ENCODE assay signal across 1 cellular context in the genomic region with DNA sequence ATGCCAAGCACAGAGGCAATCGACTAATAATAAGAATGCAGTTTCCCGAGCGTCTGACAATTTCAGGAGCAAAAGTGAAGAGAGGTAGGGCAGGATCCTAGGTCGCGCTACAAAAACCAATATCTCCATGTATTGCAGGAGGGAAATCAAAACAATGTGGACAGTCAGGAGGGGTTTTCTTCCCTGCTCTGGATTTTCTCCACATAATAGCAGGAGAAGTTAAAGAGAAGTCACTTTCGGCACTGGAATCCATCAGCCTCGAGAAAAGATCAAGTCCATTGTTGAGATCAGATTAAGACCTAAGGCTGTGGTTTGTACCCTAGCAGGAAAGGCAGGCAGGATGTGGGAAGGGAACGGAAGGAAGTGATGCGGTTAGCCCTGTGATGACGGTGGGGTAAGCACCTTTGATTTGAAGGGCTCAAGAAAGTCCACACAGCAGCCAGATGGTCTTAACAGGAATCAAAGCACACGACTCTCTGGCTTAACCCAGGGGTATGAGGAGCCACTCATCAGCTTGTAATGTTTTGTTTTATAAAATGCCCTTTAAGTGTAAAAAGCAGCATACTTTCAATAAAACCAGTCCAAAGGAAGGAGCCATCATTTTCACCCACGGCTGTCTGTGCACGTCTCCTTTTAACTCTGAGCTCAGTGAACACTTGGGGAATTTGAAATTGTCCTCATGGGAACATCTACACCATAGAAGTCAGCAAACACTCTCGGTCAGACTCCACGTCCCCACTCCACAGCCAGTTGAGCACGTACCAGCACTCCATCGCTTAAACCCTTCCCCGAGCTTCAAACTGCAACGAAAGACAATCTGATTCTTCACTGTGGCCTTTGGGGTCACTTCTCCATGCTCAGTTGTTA.
TF ChIP-seq lines count a peak whose summit lies in the region.

No MANE protein-coding gene starts in this region.

TF ChIP-seq in WTC11, 78 proteins besides CTCF, POLR2A, EP300 and RAD21 (continued from another document):
- TF ChIP-seq, protein P1, sequence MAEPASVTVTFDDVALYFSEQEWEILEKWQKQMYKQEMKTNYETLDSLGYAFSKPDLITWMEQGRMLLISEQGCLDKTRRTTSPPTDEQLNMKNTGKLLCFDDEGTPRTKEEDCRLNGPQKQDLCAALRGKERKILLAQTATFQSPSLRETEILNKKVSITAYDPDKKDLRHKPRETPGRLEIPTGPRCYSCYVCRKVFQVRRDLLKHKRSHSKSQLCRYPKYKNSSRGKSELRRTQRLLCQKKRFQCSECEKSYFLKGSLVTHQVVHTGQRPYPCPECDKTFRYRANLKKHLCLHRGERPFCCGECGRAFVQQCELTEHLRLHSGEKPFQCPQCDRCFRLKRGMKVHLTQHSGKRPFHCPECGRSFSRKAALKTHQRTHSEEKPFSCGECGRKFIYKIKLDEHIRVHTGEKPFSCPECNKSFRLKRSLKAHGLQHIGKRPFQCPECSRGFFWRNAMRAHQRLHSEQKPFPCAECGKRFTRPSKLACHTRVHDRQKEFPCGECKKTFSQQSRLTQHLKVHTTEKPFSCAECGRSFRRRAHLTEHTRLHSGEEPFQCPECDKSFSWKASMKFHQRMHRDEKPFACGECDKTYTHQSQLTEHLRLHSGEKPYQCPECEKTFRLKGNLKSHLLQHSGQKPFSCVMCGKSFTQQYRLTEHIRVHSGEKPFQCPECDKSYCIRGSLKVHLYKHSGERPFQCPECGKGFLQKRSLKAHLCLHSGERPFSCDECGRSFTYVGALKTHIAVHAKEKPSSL (CRISPR knock-in tag; conservative IDR thresholded peaks at IDR 0.05): no peak
- TF ChIP-seq ATF1 (CRISPR knock-in tag; IDR thresholded peaks at IDR 0.05) (no peak), TEAD4 (CRISPR knock-in tag; IDR thresholded peaks at IDR 0.05) (no peak), ZNF121 (CRISPR knock-in tag; IDR thresholded peaks at IDR 0.05) (no peak), NFATC4 (CRISPR knock-in tag; IDR thresholded peaks at IDR 0.05) (no peak), NR2C2 (CRISPR knock-in tag; IDR thresholded peaks at IDR 0.05) (no peak), FOXJ3 (CRISPR knock-in tag; IDR thresholded peaks at IDR 0.05; ENCODE audit: borderline replicate concordance) (no peak)
- TF ChIP-seq, protein P2, sequence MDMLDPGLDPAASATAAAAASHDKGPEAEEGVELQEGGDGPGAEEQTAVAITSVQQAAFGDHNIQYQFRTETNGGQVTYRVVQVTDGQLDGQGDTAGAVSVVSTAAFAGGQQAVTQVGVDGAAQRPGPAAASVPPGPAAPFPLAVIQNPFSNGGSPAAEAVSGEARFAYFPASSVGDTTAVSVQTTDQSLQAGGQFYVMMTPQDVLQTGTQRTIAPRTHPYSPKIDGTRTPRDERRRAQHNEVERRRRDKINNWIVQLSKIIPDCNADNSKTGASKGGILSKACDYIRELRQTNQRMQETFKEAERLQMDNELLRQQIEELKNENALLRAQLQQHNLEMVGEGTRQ (CRISPR knock-in tag; IDR thresholded peaks at IDR 0.05): no peak
